24 cellular contexts compared by ENCODE assay signal in genomic region chr3:65896321-65896720, GRCh38.
"Had no signal": no experiment of that assay in that cellular context is flagged by ENCODE, and none has a peak within 500 bp of the region (broad histone marks: within the 10 kb centered on the region; RNA-seq: fewer than 3 reads in every experiment).

No MANE protein-coding gene starts in this region.

- H3K27ac Mint-ChIP-seq: dendritic cell treated with granulocyte-macrophage colony-stimulating factor and Interleukin-4, amounts not matched to agents 40 ng/mL and 50 ng/mL, for 4 days; effector memory CD8-positive, alpha-beta T cell; endodermal cell; memory B cell had no signal

- H3K27me3 ChIP-seq: colonic mucosa, esophagus squamous epithelium, gastrocnemius medialis, heart right ventricle, left lung had no signal

- H3K4me1 Mint-ChIP-seq: memory B cell had no signal

- H3K9me3 ChIP-seq: colonic mucosa, esophagus squamous epithelium, gastrocnemius medialis, heart right ventricle, left lung, lower lobe of right lung had no signal

- H3K4me1 ChIP-seq: colonic mucosa, gastrocnemius medialis, left lung had no signal

- H3K27ac ChIP-seq: colonic mucosa, epithelial cell of prostate, esophagus squamous epithelium, gastrocnemius medialis, heart right ventricle, left lung, lower lobe of right lung had no signal

- H3K4me3 Mint-ChIP-seq: dendritic cell treated with granulocyte-macrophage colony-stimulating factor and Interleukin-4, amounts not matched to agents 40 ng/mL and 50 ng/mL, for 4 days; effector memory CD8-positive, alpha-beta T cell; endodermal cell; memory B cell had no signal

- H3K4me3 ChIP-seq: colonic mucosa, esophagus squamous epithelium, gastrocnemius medialis, heart right ventricle, left lung, lower lobe of right lung had no signal

- H3K9me3 Mint-ChIP-seq: dendritic cell treated with granulocyte-macrophage colony-stimulating factor and Interleukin-4, amounts not matched to agents 40 ng/mL and 50 ng/mL, for 4 days; endodermal cell; memory B cell had no signal

- H3K36me3 ChIP-seq: colonic mucosa, esophagus squamous epithelium, gastrocnemius medialis, heart right ventricle, left lung, lower lobe of right lung had no signal

- H3K27me3 Mint-ChIP-seq: dendritic cell treated with granulocyte-macrophage colony-stimulating factor and Interleukin-4, amounts not matched to agents 40 ng/mL and 50 ng/mL, for 4 days; effector memory CD8-positive, alpha-beta T cell; memory B cell had no signal

- H3K36me3 Mint-ChIP-seq: memory B cell had no signal

- ATAC-seq: effector memory CD8-positive, alpha-beta T cell; esophagus mucosa; gastrocnemius medialis; heart right ventricle; left cardiac atrium; left lung; left ventricle myocardium superior; lower lobe of right lung had no signal

- DNase-seq: colonic mucosa; cortex of kidney; effector CD8-positive, alpha-beta T cell; effector memory CD8-positive, alpha-beta T cell; endodermal cell; erythroblast; esophagus squamous epithelium; foreskin fibroblast; foreskin melanocyte; gastrocnemius medialis; glutamatergic neuron; head of caudate nucleus; heart right ventricle; hippocampal formation; left cardiac atrium; left lung; left ventricle myocardium superior; lower lobe of right lung; mesendoderm; midbrain had no signal
